Comparison of ENCODE assay signal across 1 cellular context in the genomic region with DNA sequence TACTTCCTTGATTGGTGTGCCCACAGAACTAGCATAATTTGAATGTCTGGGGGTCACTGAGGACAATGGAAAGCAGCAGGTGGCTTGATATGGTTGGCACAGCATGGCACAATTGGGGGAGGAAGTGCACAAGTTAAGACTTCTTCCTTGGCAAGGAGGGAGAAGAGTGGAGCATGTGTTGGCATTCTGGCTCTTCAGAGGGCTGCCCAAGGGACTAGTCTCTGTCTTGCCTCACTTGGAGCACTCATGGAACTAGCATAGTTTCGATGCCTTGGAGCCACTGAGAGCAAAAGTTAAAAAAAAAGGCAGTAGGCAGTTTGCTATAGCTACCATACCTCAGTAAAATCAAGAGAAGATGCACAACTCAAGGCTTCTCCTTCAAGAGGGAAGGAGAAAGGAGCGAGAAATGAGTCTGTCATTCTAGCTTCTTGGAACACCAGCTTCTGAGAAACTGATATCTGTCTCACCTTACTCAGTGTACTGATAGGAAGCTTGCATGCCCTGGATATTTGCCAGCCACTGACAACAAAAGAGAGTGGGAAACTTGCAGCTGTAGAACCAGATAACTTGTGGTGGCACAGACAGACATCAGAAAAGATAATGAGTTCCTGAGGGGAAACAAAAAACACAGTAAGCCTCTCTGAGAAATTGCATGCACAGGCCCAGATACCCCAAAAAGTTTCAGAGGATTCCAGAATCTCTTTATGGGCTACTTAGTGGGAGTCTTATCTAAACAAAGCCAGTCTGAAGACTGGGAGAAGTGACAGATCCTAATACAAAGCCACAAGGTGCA.
TF ChIP-seq lines count a peak whose summit lies in the region.

No MANE protein-coding gene starts in this region.

TF ChIP-seq in K562, 482 proteins besides CTCF, POLR2A, EP300 and RAD21 (continued from another document and continues in another):
- TF ChIP-seq, protein P1, sequence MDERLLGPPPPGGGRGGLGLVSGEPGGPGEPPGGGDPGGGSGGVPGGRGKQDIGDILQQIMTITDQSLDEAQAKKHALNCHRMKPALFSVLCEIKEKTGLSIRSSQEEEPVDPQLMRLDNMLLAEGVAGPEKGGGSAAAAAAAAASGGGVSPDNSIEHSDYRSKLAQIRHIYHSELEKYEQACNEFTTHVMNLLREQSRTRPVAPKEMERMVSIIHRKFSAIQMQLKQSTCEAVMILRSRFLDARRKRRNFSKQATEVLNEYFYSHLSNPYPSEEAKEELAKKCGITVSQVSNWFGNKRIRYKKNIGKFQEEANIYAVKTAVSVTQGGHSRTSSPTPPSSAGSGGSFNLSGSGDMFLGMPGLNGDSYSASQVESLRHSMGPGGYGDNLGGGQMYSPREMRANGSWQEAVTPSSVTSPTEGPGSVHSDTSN (CRISPR knock-in tag; IDR thresholded peaks at IDR 0.05; ENCODE audit: low read depth), result no peak
- TF ChIP-seq, protein P1 (tag; conservative IDR thresholded peaks at IDR 0.05; ENCODE audit: low read depth), result peak; percentile 69
- peak in 1 of 2 experiments; percentile 84; a peak in 1 of 4 replicates for TF ChIP-seq ETV6 (IDR thresholded peaks at IDR 0.05; ENCODE audit: borderline replicate concordance in 1 of 2, low read depth in 2 of 2, low read length in 1 of 2)
- TF ChIP-seq ETV6 (CRISPR knock-in tag; IDR thresholded peaks at IDR 0.05; ENCODE audit: borderline replicate concordance), result no peak
- peak; percentile 89; the same call in 1 of the 2 replicates for TF ChIP-seq PHB2 (IDR thresholded peaks at IDR 0.05; ENCODE audit: low read depth)
- TF ChIP-seq BRD9 (IDR thresholded peaks at IDR 0.05; ENCODE audit: low read depth, partially characterized antibody), result peak; percentile 74
- no peak for TF ChIP-seq SAP30 (IDR thresholded peaks at IDR 0.05; ENCODE audit: borderline replicate concordance, insufficient read depth, low read depth, low read length, poor library complexity, severe bottlenecking)
- TF ChIP-seq, protein P2, sequence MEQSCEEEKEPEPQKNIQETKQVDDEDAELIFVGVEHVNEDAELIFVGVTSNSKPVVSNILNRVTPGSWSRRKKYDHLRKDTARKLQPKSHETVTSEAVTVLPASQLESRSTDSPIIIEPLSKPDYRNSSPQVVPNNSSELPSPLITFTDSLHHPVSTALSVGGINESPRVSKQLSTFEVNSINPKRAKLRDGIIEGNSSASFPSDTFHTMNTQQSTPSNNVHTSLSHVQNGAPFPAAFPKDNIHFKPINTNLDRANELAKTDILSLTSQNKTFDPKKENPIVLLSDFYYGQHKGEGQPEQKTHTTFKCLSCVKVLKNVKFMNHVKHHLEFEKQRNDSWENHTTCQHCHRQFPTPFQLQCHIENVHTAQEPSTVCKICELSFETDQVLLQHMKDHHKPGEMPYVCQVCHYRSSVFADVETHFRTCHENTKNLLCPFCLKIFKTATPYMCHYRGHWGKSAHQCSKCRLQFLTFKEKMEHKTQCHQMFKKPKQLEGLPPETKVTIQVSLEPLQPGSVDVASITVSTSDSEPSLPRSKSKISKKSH (CRISPR knock-in tag; IDR thresholded peaks at IDR 0.05), result no peak
- TF ChIP-seq, protein P3, sequence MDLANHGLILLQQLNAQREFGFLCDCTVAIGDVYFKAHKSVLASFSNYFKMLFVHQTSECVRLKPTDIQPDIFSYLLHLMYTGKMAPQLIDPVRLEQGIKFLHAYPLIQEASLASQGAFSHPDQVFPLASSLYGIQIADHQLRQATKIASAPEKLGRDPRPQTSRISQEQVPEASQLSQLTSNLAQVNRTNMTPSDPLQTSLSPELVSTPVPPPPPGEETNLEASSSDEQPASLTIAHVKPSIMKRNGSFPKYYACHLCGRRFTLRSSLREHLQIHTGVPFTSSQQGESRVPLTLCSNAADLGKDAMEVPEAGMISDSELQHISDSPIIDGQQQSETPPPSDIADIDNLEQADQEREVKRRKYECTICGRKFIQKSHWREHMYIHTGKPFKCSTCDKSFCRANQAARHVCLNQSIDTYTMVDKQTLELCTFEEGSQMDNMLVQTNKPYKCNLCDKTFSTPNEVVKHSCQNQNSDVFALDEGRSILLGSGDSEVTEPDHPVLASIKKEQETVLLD (IDR thresholded peaks at IDR 0.05), result peak; percentile 89; the same call in 1 of the 2 replicates
- no peak for TF ChIP-seq SRSF1 (IDR thresholded peaks at IDR 0.05; ENCODE audit: low read depth, low read length)
- peak; percentile 64 for TF ChIP-seq MYC (IDR thresholded peaks at IDR 0.05; ENCODE audit: low read depth, low read length)
- TF ChIP-seq MYC (CRISPR knock-in tag; IDR thresholded peaks at IDR 0.05; ENCODE audit: borderline replicate concordance, low read depth), result 0 out of 2 replicates have a peak, but pooled peaks have one; percentile 6
- TF ChIP-seq BDP1 (IDR thresholded peaks at IDR 0.05; ENCODE audit: insufficient read depth, insufficient read length), result no peak
- TF ChIP-seq, protein P4, sequence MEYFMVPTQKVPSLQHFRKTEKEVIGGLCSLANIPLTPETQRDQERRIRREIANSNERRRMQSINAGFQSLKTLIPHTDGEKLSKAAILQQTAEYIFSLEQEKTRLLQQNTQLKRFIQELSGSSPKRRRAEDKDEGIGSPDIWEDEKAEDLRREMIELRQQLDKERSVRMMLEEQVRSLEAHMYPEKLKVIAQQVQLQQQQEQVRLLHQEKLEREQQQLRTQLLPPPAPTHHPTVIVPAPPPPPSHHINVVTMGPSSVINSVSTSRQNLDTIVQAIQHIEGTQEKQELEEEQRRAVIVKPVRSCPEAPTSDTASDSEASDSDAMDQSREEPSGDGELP (CRISPR knock-in tag; IDR thresholded peaks at IDR 0.05; ENCODE audit: borderline replicate concordance), result peak; percentile 35; the same call in 1 of the 2 replicates
- TF ChIP-seq, protein P5, sequence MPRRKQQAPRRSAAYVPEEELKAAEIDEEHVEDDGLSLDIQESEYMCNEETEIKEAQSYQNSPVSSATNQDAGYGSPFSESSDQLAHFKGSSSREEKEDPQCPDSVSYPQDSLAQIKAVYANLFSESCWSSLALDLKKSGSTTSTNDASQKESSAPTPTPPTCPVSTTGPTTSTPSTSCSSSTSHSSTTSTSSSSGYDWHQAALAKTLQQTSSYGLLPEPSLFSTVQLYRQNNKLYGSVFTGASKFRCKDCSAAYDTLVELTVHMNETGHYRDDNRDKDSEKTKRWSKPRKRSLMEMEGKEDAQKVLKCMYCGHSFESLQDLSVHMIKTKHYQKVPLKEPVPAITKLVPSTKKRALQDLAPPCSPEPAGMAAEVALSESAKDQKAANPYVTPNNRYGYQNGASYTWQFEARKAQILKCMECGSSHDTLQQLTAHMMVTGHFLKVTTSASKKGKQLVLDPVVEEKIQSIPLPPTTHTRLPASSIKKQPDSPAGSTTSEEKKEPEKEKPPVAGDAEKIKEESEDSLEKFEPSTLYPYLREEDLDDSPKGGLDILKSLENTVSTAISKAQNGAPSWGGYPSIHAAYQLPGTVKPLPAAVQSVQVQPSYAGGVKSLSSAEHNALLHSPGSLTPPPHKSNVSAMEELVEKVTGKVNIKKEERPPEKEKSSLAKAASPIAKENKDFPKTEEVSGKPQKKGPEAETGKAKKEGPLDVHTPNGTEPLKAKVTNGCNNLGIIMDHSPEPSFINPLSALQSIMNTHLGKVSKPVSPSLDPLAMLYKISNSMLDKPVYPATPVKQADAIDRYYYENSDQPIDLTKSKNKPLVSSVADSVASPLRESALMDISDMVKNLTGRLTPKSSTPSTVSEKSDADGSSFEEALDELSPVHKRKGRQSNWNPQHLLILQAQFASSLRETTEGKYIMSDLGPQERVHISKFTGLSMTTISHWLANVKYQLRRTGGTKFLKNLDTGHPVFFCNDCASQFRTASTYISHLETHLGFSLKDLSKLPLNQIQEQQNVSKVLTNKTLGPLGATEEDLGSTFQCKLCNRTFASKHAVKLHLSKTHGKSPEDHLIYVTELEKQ (CRISPR knock-in tag; IDR thresholded peaks at IDR 0.05), result no peak
- TF ChIP-seq TSC22D4 (tag; IDR thresholded peaks at IDR 0.05), result no peak
- TF ChIP-seq SIX5 (IDR thresholded peaks at IDR 0.05; ENCODE audit: borderline replicate concordance in 1 of 2, insufficient read depth in 1 of 2, low read depth in 1 of 2, low read length in 2 of 2), result no peak; a peak in 1 of 4 replicates
- TF ChIP-seq PRPF4 (IDR thresholded peaks at IDR 0.05; ENCODE audit: insufficient read depth, low read depth, low read length, poor library complexity, severe bottlenecking), result no peak
- peak; percentile 97 for TF ChIP-seq POLR2AphosphoS5 (IDR thresholded peaks at IDR 0.05; ENCODE audit: control insufficient read depth, insufficient read depth, low read depth, low read length)
- TF ChIP-seq, protein P6, sequence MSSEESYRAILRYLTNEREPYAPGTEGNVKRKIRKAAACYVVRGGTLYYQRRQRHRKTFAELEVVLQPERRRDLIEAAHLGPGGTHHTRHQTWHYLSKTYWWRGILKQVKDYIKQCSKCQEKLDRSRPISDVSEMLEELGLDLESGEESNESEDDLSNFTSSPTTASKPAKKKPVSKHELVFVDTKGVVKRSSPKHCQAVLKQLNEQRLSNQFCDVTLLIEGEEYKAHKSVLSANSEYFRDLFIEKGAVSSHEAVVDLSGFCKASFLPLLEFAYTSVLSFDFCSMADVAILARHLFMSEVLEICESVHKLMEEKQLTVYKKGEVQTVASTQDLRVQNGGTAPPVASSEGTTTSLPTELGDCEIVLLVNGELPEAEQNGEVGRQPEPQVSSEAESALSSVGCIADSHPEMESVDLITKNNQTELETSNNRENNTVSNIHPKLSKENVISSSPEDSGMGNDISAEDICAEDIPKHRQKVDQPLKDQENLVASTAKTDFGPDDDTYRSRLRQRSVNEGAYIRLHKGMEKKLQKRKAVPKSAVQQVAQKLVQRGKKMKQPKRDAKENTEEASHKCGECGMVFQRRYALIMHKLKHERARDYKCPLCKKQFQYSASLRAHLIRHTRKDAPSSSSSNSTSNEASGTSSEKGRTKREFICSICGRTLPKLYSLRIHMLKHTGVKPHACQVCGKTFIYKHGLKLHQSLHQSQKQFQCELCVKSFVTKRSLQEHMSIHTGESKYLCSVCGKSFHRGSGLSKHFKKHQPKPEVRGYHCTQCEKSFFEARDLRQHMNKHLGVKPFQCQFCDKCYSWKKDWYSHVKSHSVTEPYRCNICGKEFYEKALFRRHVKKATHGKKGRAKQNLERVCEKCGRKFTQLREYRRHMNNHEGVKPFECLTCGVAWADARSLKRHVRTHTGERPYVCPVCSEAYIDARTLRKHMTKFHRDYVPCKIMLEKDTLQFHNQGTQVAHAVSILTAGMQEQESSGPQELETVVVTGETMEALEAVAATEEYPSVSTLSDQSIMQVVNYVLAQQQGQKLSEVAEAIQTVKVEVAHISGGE (CRISPR knock-in tag; IDR thresholded peaks at IDR 0.05), result peak in 1 of 3 experiments; percentile 72; a peak in 2 of 6 replicates
- TF ChIP-seq, protein P7, sequence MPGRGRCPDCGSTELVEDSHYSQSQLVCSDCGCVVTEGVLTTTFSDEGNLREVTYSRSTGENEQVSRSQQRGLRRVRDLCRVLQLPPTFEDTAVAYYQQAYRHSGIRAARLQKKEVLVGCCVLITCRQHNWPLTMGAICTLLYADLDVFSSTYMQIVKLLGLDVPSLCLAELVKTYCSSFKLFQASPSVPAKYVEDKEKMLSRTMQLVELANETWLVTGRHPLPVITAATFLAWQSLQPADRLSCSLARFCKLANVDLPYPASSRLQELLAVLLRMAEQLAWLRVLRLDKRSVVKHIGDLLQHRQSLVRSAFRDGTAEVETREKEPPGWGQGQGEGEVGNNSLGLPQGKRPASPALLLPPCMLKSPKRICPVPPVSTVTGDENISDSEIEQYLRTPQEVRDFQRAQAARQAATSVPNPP (IDR thresholded peaks at IDR 0.05; ENCODE audit: borderline replicate concordance, insufficient read depth, insufficient read length), result no peak
- TF ChIP-seq ARNT (IDR thresholded peaks at IDR 0.05), result peak; percentile 94 to 95
- TF ChIP-seq MTA1 (IDR thresholded peaks at IDR 0.05; ENCODE audit: borderline replicate concordance), result peak; percentile 92
- TF ChIP-seq TBP (optimal IDR thresholded peaks at IDR 0.05; ENCODE audit: low read depth, low read length), result peak; percentile 65
- peak; percentile 99 for TF ChIP-seq STAT5A (IDR thresholded peaks at IDR 0.05; ENCODE audit: borderline replicate concordance, low read length)
- TF ChIP-seq CHD4 (IDR thresholded peaks at IDR 0.05; ENCODE audit: insufficient read depth, insufficient replicate concordance, low read depth, low read length, poor library complexity, severe bottlenecking), result no peak
- TF ChIP-seq TCF3 (CRISPR knock-in tag; IDR thresholded peaks at IDR 0.05), result peak; percentile 98
- TF ChIP-seq, protein P8, sequence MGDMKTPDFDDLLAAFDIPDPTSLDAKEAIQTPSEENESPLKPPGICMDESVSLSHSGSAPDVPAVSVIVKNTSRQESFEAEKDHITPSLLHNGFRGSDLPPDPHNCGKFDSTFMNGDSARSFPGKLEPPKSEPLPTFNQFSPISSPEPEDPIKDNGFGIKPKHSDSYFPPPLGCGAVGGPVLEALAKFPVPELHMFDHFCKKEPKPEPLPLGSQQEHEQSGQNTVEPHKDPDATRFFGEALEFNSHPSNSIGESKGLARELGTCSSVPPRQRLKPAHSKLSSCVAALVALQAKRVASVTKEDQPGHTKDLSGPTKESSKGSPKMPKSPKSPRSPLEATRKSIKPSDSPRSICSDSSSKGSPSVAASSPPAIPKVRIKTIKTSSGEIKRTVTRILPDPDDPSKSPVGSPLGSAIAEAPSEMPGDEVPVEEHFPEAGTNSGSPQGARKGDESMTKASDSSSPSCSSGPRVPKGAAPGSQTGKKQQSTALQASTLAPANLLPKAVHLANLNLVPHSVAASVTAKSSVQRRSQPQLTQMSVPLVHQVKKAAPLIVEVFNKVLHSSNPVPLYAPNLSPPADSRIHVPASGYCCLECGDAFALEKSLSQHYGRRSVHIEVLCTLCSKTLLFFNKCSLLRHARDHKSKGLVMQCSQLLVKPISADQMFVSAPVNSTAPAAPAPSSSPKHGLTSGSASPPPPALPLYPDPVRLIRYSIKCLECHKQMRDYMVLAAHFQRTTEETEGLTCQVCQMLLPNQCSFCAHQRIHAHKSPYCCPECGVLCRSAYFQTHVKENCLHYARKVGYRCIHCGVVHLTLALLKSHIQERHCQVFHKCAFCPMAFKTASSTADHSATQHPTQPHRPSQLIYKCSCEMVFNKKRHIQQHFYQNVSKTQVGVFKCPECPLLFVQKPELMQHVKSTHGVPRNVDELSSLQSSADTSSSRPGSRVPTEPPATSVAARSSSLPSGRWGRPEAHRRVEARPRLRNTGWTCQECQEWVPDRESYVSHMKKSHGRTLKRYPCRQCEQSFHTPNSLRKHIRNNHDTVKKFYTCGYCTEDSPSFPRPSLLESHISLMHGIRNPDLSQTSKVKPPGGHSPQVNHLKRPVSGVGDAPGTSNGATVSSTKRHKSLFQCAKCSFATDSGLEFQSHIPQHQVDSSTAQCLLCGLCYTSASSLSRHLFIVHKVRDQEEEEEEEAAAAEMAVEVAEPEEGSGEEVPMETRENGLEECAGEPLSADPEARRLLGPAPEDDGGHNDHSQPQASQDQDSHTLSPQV (IDR thresholded peaks at IDR 0.05), result peak; percentile 65
- peak; percentile 64; the same call in 1 of the 2 replicates for TF ChIP-seq NFIX (CRISPR knock-in tag; IDR thresholded peaks at IDR 0.05; ENCODE audit: low read depth)
- TF ChIP-seq HNRNPLL (IDR thresholded peaks at IDR 0.05; ENCODE audit: low read depth, low read length, poor library complexity, severe bottlenecking), result no peak
- peak; percentile 81 for TF ChIP-seq HLTF (IDR thresholded peaks at IDR 0.05)
- 0 out of 2 replicates have a peak, but pooled peaks have one; percentile 37 for TF ChIP-seq BACH1 (tag; IDR thresholded peaks at IDR 0.05)
- TF ChIP-seq FOSL1 (tag; conservative IDR thresholded peaks at IDR 0.05), result peak; percentile 82
